Comparison of ENCODE assay signal across 30 cellular contexts in genomic region chr2:239146741-239147181, GRCh38.
"Had no signal": no experiment of that assay in that cellular context is flagged by ENCODE, and none has a peak within 500 bp of the region (broad histone marks: within the 10 kb centered on the region; RNA-seq: fewer than 3 reads in every experiment).

No MANE protein-coding gene starts in this region.

- ATAC-seq: activated CD8-positive, alpha-beta T cell treated with anti-CD3 and anti-CD28 coated beads for 36 hours; effector memory CD8-positive, alpha-beta T cell; gastroesophageal sphincter; left lobe of liver; stimulated activated naive B cell treated with anti-CD40 and anti-IgM and Interleukin-4, amounts not matched to agents 10 μg/mL and 1 μg/mL and 100 μg/mL, for 72 hours; T-helper 17 cell had no signal

- DNase-seq: activated CD4-positive, alpha-beta T cell treated with anti-CD3 and anti-CD28 coated beads for 1 hour; activated CD4-positive, alpha-beta T cell treated with anti-CD3 and anti-CD28 coated beads, Interleukin-2, amount 50 U/mL, for 1 hour; activated CD8-positive, alpha-beta T cell treated with anti-CD3 and anti-CD28 coated beads for 36 hours; activated effector memory CD4-positive, alpha-beta T cell treated with Interleukin-2 at 50 U/mL for 16 hours; activated naive CD4-positive, alpha-beta T cell treated with anti-CD3 and anti-CD28 coated beads, Interleukin-2, amount 10 ng/mL, durations not matched to agents 7 days and 5 days; activated naive CD8-positive, alpha-beta T cell treated with anti-CD3 and anti-CD28 coated beads, Interleukin-2, amount 10 ng/mL, durations not matched to agents 7 days and 5 days; cortex of kidney; effector memory CD8-positive, alpha-beta T cell; erythroblast; hippocampal formation; immature natural killer cell; naive B cell; nephron progenitor cell; retina; SK-N-SH; stimulated activated CD4-positive, alpha-beta T cell treated with anti-CD3 and anti-CD28 coated beads, Interleukin-15, amount 100 ng/mL, for 24 hours; stimulated activated CD4-positive, alpha-beta T cell treated with anti-CD3 and anti-CD28 coated beads, Interleukin-2, amount 100 ng/mL, for 24 hours; stimulated activated naive B cell treated with anti-CD40 and anti-IgM and Interleukin-4, amounts not matched to agents 10 μg/mL and 1 μg/mL and 100 μg/mL, for 72 hours; SW 1271; T-helper 17 cell; T1000 had no signal

- H3K9me3 ChIP-seq: ascending aorta, gastroesophageal sphincter, ovary, prostate gland, SK-N-SH, suprapubic skin, tibial artery had no signal

- H3K4me3 ChIP-seq: ascending aorta, cardiac muscle cell, gastroesophageal sphincter, ovary, prostate gland, smooth muscle cell, suprapubic skin, tibial artery had no signal

- H3K4me1 ChIP-seq: ascending aorta, prostate gland, suprapubic skin had no signal

- H3K36me3 ChIP-seq: ovary, prostate gland had no signal

- H3K27ac ChIP-seq: ascending aorta, cardiac muscle cell, ovary, prostate gland, suprapubic skin, tibial artery had no signal

- H3K27me3 ChIP-seq: ascending aorta, cardiac muscle cell, gastroesophageal sphincter, ovary, suprapubic skin, tibial artery had no signal
